42 cellular contexts compared by ENCODE assay signal in genomic region chr12:21118760-21119159, GRCh38. TPM values are rescaled to one million over a fixed set of nuclear protein-coding genes. Genes with fewer than 3 reads are reported as not detected.
"Had no signal": no experiment of that assay in that cellular context is flagged by ENCODE, and none has a peak within 500 bp of the region (broad histone marks: within the 10 kb centered on the region; RNA-seq: fewer than 3 reads in every experiment).

No MANE protein-coding gene starts in this region.

- H3K36me3 Mint-ChIP-seq: activated naive CD4-positive, alpha-beta T cell treated with anti-CD3 and anti-CD28 coated beads, Interleukin-2, amount 10 ng/mL, durations not matched to agents 7 days and 5 days; activated naive CD4-positive, alpha-beta T cell treated with anti-CD3 and anti-CD28 coated beads, Interleukin-2, amount 50 U/mL, for 24 hours; activated naive CD4-positive, alpha-beta T cell treated with anti-CD3 and anti-CD28 coated beads, Interleukin-2, amount 50 U/mL, for 72 hours; activated naive CD8-positive, alpha-beta T cell; activated naive CD8-positive, alpha-beta T cell treated with anti-CD3 and anti-CD28 coated beads for 36 hours; activated naive CD8-positive, alpha-beta T cell treated with anti-CD3 and anti-CD28 coated beads, Interleukin-2, amount 10 ng/mL, durations not matched to agents 7 days and 5 days; brain had no signal

- H3K9me3 Mint-ChIP-seq: activated naive CD4-positive, alpha-beta T cell treated with anti-CD3 and anti-CD28 coated beads, Interleukin-2, amount 50 U/mL, for 24 hours; activated naive CD8-positive, alpha-beta T cell treated with anti-CD3 and anti-CD28 coated beads for 36 hours; activated naive CD8-positive, alpha-beta T cell treated with anti-CD3 and anti-CD28 coated beads, Interleukin-2, amount 50 U/mL, for 24 hours; activated T-cell treated with anti-CD3 and anti-CD28 coated beads, Interleukin-2, amount 50 U/mL, for 24 hours had no signal

- H3K27ac ChIP-seq: adrenal gland, ascending aorta, body of pancreas, brain microvascular endothelial cell, breast epithelium, cardiac muscle cell had no signal

- DNase-seq: activated effector memory CD4-positive, alpha-beta T cell treated with anti-CD3 and anti-CD28 coated beads, Interleukin-2, amount 50 U/mL, for 16 hours; activated effector memory CD4-positive, alpha-beta T cell treated with Interleukin-2 at 50 U/mL for 16 hours; activated gamma-delta T cell; activated gamma-delta T cell treated with Interleukin-2 at 50 U/mL for 16 hours; activated naive CD4-positive, alpha-beta T cell; activated naive CD4-positive, alpha-beta T cell treated with anti-CD3 and anti-CD28 coated beads for 36 hours; activated naive CD4-positive, alpha-beta T cell treated with anti-CD3 and anti-CD28 coated beads, Interleukin-2, amount 10 ng/mL, durations not matched to agents 7 days and 5 days; activated naive CD4-positive, alpha-beta T cell treated with anti-CD3 and anti-CD28 coated beads, Interleukin-2, amount 50 U/mL, for 16 hours; activated naive CD4-positive, alpha-beta T cell treated with Interleukin-2 at 50 U/mL for 16 hours; activated naive CD8-positive, alpha-beta T cell treated with anti-CD3 and anti-CD28 coated beads for 36 hours; activated naive CD8-positive, alpha-beta T cell treated with anti-CD3 and anti-CD28 coated beads, Interleukin-2, amount 10 ng/mL, durations not matched to agents 7 days and 5 days; activated naive CD8-positive, alpha-beta T cell treated with anti-CD3 and anti-CD28 coated beads, Interleukin-2, amount 50 U/mL, for 24 hours; activated T-cell treated with anti-CD3 and anti-CD28 coated beads, Interleukin-2, amount 50 U/mL, for 1 hour; activated T-cell treated with anti-CD3 and anti-CD28 coated beads, Interleukin-2, amount 50 U/mL, for 24 hours; activated T-cell treated with anti-CD3 and anti-CD28 coated beads, Interleukin-2, amount 50 U/mL, for 4 hours; activated T-cell treated with anti-CD3 and anti-CD28 coated beads, Interleukin-2, amount 50 U/mL, for 48 hours; activated T-cell treated with anti-CD3 and anti-CD28 coated beads, Interleukin-2, amount 50 U/mL, for 72 hours; adrenal gland; amniotic stem cell; amygdala; anterior cingulate cortex; aorta; body of pancreas; brain microvascular endothelial cell; caudate nucleus; central memory CD4-positive, alpha-beta T cell; cerebellar nuclear complex had no signal

- H3K9me3 ChIP-seq: adrenal gland, body of pancreas, breast epithelium had no signal

- H3K4me3 Mint-ChIP-seq: activated naive CD4-positive, alpha-beta T cell treated with anti-CD3 and anti-CD28 coated beads for 36 hours; activated naive CD4-positive, alpha-beta T cell treated with anti-CD3 and anti-CD28 coated beads, Interleukin-2, amount 10 ng/mL, durations not matched to agents 7 days and 5 days; activated naive CD4-positive, alpha-beta T cell treated with anti-CD3 and anti-CD28 coated beads, Interleukin-2, amount 50 U/mL, for 24 hours; activated naive CD8-positive, alpha-beta T cell; activated naive CD8-positive, alpha-beta T cell treated with anti-CD3 and anti-CD28 coated beads for 36 hours; activated naive CD8-positive, alpha-beta T cell treated with anti-CD3 and anti-CD28 coated beads, Interleukin-2, amount 10 ng/mL, durations not matched to agents 7 days and 5 days; activated naive CD8-positive, alpha-beta T cell treated with anti-CD3 and anti-CD28 coated beads, Interleukin-2, amount 50 U/mL, for 24 hours; activated T-cell treated with anti-CD3 and anti-CD28 coated beads, Interleukin-2, amount 50 U/mL, for 24 hours; activated T-cell treated with anti-CD3 and anti-CD28 coated beads, Interleukin-2, amount 50 U/mL, for 4 hours; activated T-cell treated with anti-CD3 and anti-CD28 coated beads, Interleukin-2, amount 50 U/mL, for 72 hours; activated T-helper 1 cell treated with anti-CD3 and anti-CD28 coated beads, Interleukin-12 subunit alpha, Interleukin-12 subunit beta, Interleukin-2, Interleukin-4 antibody, amounts not matched to agents 30 ng/mL and 10 ng/mL and 1 ng/mL, durations not matched to agents 14 hours and 24 hours and 36 hours; activated T-helper 17 cell treated with anti-CD3 and anti-CD28 coated beads, Interleukin-2, amount 50 U/mL, for 72 hours; brain; central memory CD8-positive, alpha-beta T cell had no signal

- ATAC-seq: activated naive CD4-positive, alpha-beta T cell treated with anti-CD3 and anti-CD28 coated beads, Interleukin-2, amount 50 U/mL, for 72 hours; activated naive CD8-positive, alpha-beta T cell treated with anti-CD3 and anti-CD28 coated beads, Interleukin-2, amount 50 U/mL, for 24 hours; activated T-cell treated with anti-CD3 and anti-CD28 coated beads, Interleukin-2, amount 50 U/mL, for 4 hours; activated T-cell treated with anti-CD3 and anti-CD28 coated beads, Interleukin-2, amount 50 U/mL, for 72 hours; activated T-helper 17 cell treated with anti-CD3 and anti-CD28 coated beads, Interleukin-2, amount 50 U/mL, for 72 hours; body of pancreas had no signal

- H3K27me3 ChIP-seq: adrenal gland, ascending aorta, body of pancreas, brain microvascular endothelial cell, breast epithelium, cardiac muscle cell had no signal

- H3K4me1 Mint-ChIP-seq: activated naive CD4-positive, alpha-beta T cell treated with anti-CD3 and anti-CD28 coated beads, Interleukin-2, amount 10 ng/mL, durations not matched to agents 7 days and 5 days; activated naive CD4-positive, alpha-beta T cell treated with anti-CD3 and anti-CD28 coated beads, Interleukin-2, amount 50 U/mL, for 24 hours; activated naive CD8-positive, alpha-beta T cell treated with anti-CD3 and anti-CD28 coated beads for 36 hours; activated naive CD8-positive, alpha-beta T cell treated with anti-CD3 and anti-CD28 coated beads, Interleukin-2, amount 10 ng/mL, durations not matched to agents 7 days and 5 days; activated naive CD8-positive, alpha-beta T cell treated with anti-CD3 and anti-CD28 coated beads, Interleukin-2, amount 50 U/mL, for 24 hours; activated T-helper 17 cell treated with anti-CD3 and anti-CD28 coated beads, Interleukin-2, amount 50 U/mL, for 72 hours; brain; central memory CD8-positive, alpha-beta T cell had no signal

- FAIRE-seq: astrocyte, bronchial epithelial cell had no signal

- H3K4me3 ChIP-seq: adrenal gland, ascending aorta, body of pancreas, breast epithelium, cardiac muscle cell had no signal

- H3K4me1 ChIP-seq: adrenal gland, ascending aorta, body of pancreas, breast epithelium had no signal

- H3K27ac Mint-ChIP-seq: activated naive CD4-positive, alpha-beta T cell treated with anti-CD3 and anti-CD28 coated beads for 36 hours; activated naive CD4-positive, alpha-beta T cell treated with anti-CD3 and anti-CD28 coated beads, Interleukin-2, amount 10 ng/mL, durations not matched to agents 7 days and 5 days; activated naive CD4-positive, alpha-beta T cell treated with anti-CD3 and anti-CD28 coated beads, Interleukin-2, amount 50 U/mL, for 24 hours; activated naive CD8-positive, alpha-beta T cell; activated naive CD8-positive, alpha-beta T cell treated with anti-CD3 and anti-CD28 coated beads for 36 hours; activated naive CD8-positive, alpha-beta T cell treated with anti-CD3 and anti-CD28 coated beads, Interleukin-2, amount 10 ng/mL, durations not matched to agents 7 days and 5 days; activated naive CD8-positive, alpha-beta T cell treated with anti-CD3 and anti-CD28 coated beads, Interleukin-2, amount 50 U/mL, for 24 hours; activated T-cell treated with anti-CD3 and anti-CD28 coated beads, Interleukin-2, amount 50 U/mL, for 24 hours; activated T-cell treated with anti-CD3 and anti-CD28 coated beads, Interleukin-2, amount 50 U/mL, for 72 hours; activated T-helper 1 cell treated with anti-CD3 and anti-CD28 coated beads, Interleukin-12 subunit alpha, Interleukin-12 subunit beta, Interleukin-2, Interleukin-4 antibody, amounts not matched to agents 30 ng/mL and 10 ng/mL and 1 ng/mL, durations not matched to agents 14 hours and 24 hours and 36 hours; activated T-helper 17 cell treated with anti-CD3 and anti-CD28 coated beads, Interleukin-2, amount 50 U/mL, for 72 hours; activated T-helper 2 cell treated with anti-CD3 and anti-CD28 coated beads, Interferon-gamma antibody, Interleukin-2, Interleukin-4, amounts not matched to agents 10 μg/mL and 5 μg/mL and 100 μg/mL, durations not matched to agents 14 hours and 24 hours and 36 hours; brain had no signal

- H3K27me3 Mint-ChIP-seq: activated naive CD4-positive, alpha-beta T cell treated with anti-CD3 and anti-CD28 coated beads, Interleukin-2, amount 10 ng/mL, durations not matched to agents 7 days and 5 days; activated naive CD4-positive, alpha-beta T cell treated with anti-CD3 and anti-CD28 coated beads, Interleukin-2, amount 50 U/mL, for 24 hours; activated naive CD8-positive, alpha-beta T cell; activated naive CD8-positive, alpha-beta T cell treated with anti-CD3 and anti-CD28 coated beads for 36 hours; activated naive CD8-positive, alpha-beta T cell treated with anti-CD3 and anti-CD28 coated beads, Interleukin-2, amount 10 ng/mL, durations not matched to agents 7 days and 5 days; activated naive CD8-positive, alpha-beta T cell treated with anti-CD3 and anti-CD28 coated beads, Interleukin-2, amount 50 U/mL, for 24 hours; activated T-cell treated with anti-CD3 and anti-CD28 coated beads, Interleukin-2, amount 50 U/mL, for 24 hours; activated T-helper 17 cell treated with anti-CD3 and anti-CD28 coated beads, Interleukin-2, amount 50 U/mL, for 72 hours; central memory CD8-positive, alpha-beta T cell had no signal

- H3K36me3 ChIP-seq: adrenal gland, ascending aorta, brain microvascular endothelial cell, breast epithelium, cardiac muscle cell had no signal

RNA-seq across cellular contexts. Expression of gene SLCO1B1, which starts 12.2 kb away (rescaled TPM):
- total RNA-seq: activated naive CD4-positive, alpha-beta T cell treated with anti-CD3 and anti-CD28 coated beads for 36 hours; activated naive CD4-positive, alpha-beta T cell treated with anti-CD3 and anti-CD28 coated beads, Interleukin-2, amount 50 U/mL, for 72 hours; activated naive CD8-positive, alpha-beta T cell treated with anti-CD3 and anti-CD28 coated beads for 36 hours; activated naive CD8-positive, alpha-beta T cell treated with anti-CD3 and anti-CD28 coated beads, Interleukin-2, amount 10 ng/mL, durations not matched to agents 7 days and 5 days; activated T-cell treated with anti-CD3 and anti-CD28 coated beads, Interleukin-2, amount 50 U/mL, for 4 hours; activated T-cell treated with anti-CD3 and anti-CD28 coated beads, Interleukin-2, amount 50 U/mL, for 72 hours; activated T-helper 1 cell treated with anti-CD3 and anti-CD28 coated beads, Interleukin-12 subunit alpha, Interleukin-12 subunit beta, Interleukin-2, Interleukin-4 antibody, amounts not matched to agents 30 ng/mL and 10 ng/mL and 1 ng/mL, durations not matched to agents 14 hours and 24 hours and 36 hours; activated T-helper 17 cell treated with anti-CD3 and anti-CD28 coated beads, Interleukin-2, amount 50 U/mL, for 72 hours; activated T-helper 2 cell treated with anti-CD3 and anti-CD28 coated beads, Interferon-gamma antibody, Interleukin-2, Interleukin-4, amounts not matched to agents 10 μg/mL and 5 μg/mL and 100 μg/mL, durations not matched to agents 14 hours and 24 hours and 36 hours; adrenal gland; aorta; ascending aorta; astrocyte; body of pancreas; bronchial epithelial cell; cardiac muscle cell; chondrocyte had no signal
- polyA plus RNA-seq: adipose tissue, adrenal gland, aorta, cardiac muscle cell had no signal
